Comparison of ENCODE assay signal across 31 cellular contexts in the genomic region with DNA sequence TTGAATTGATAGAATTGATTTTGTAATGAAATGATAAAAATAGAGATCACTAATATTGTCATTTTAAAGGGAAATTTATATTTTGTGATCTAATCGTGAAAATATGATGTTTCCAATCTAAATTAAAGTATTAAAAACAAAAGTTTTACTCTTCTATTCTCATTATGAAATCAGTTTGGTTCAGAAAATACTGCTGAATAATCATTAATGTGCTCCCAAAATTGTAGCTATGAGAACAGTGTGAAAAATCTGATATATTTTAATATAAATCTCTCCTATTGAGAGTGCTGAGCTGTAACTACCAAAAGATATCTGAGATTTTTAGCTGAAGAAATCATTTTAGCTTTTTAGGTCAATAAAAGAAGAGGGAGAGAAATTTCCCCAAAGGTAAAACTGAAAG.
"Had no signal": no experiment of that assay in that cellular context is flagged by ENCODE, and none has a peak within 500 bp of the region (broad histone marks: within the 10 kb centered on the region; RNA-seq: fewer than 3 reads in every experiment).

No MANE protein-coding gene starts in this region.

- DNase-seq: activated B cell treated with CpG ODN at 0.5 μM for 24 hours; activated CD4-positive, alpha-beta memory T cell treated with anti-CD3 and anti-CD28 coated beads for 36 hours; activated CD4-positive, alpha-beta T cell treated with anti-CD3 and anti-CD28 coated beads for 4 hours; activated CD4-positive, alpha-beta T cell treated with anti-CD3 and anti-CD28 coated beads, Interleukin-2, amount 50 U/mL, for 1 hour; activated CD4-positive, CD25-positive, alpha-beta regulatory T cell treated with anti-CD3 and anti-CD28 coated beads, Interleukin-2, amount 50 U/mL, for 72 hours; activated CD8-positive, alpha-beta memory T cell treated with anti-CD3 and anti-CD28 coated beads, Interleukin-2, amount 50 U/mL, for 4 hours; activated naive CD4-positive, alpha-beta T cell treated with anti-CD3 and anti-CD28 coated beads, Interleukin-2, amount 10 ng/mL, durations not matched to agents 7 days and 5 days; activated naive CD8-positive, alpha-beta T cell treated with anti-CD3 and anti-CD28 coated beads, Interleukin-2, amount 50 U/mL, for 24 hours; activated T-cell treated with anti-CD3 and anti-CD28 coated beads for 4 hours; activated T-cell treated with anti-CD3 and anti-CD28 coated beads, Interleukin-2, amount 50 U/mL, for 4 hours; anterior cingulate cortex; cerebellar nuclear complex; Kasumi-1; MG63; MV-4-11; NCI-H1092; NCI-H1436 treated with DMSO at 0.1 percent for 48 hours; NCI-H1694 treated with DMSO at 0.1 percent for 48 hours; NCI-H2029; NCI-H345; NCI-H524 treated with DMSO at 0.1 percent for 48 hours; PC-9; SW 1271; T-helper 1 cell; T-helper 2 cell; T-helper 9 cell had no signal

- H3K36me3 ChIP-seq: MG63 had no signal

- H3K27me3 ChIP-seq: MG63 had no signal

- H2AFZ ChIP-seq: PC-9 had no signal

- H3K4me2 ChIP-seq: PC-9 had no signal

- H3K27ac ChIP-seq: PC-9, RWPE1, VCaP had no signal

- H3K9me3 ChIP-seq: MG63 had no signal

- FAIRE-seq: bronchial epithelial cell, RCC 7860 had no signal

- H3K4me3 ChIP-seq: MG63, PC-9 had no signal

- ATAC-seq: activated naive CD8-positive, alpha-beta T cell treated with anti-CD3 and anti-CD28 coated beads, Interleukin-2, amount 50 U/mL, for 24 hours; activated T-cell treated with anti-CD3 and anti-CD28 coated beads, Interleukin-2, amount 50 U/mL, for 4 hours; Right ventricle myocardium inferior had no signal
